In the genomic region with DNA sequence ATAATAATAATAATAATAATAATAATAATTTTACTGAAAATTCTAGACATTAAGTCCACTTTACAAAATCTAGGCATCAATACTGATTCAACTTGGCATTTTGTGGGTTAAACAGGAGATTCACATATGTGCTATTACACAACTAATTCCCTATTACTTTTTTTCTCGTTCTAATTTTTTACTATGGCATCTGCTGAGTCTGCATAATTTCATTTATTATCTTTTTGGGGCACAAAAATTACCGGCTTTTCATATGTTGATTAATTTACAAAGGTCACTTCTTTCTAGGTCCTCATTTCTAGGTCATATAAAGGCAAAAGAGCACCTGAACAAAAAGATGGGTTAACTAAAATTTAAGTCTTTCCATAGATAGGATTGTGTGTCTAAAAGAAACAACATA, we compare ENCODE assay signal across 27 cellular contexts.
"Had no signal": no experiment of that assay in that cellular context is flagged by ENCODE, and none has a peak within 500 bp of the region (broad histone marks: within the 10 kb centered on the region; RNA-seq: fewer than 3 reads in every experiment).

No MANE protein-coding gene starts in this region.

- H3K4me2 ChIP-seq: neural progenitor cell, smooth muscle cell had no signal

- H3K79me2 ChIP-seq: parathyroid adenoma had no signal

- DNase-seq: natural killer cell; occipital lobe; ovary; psoas muscle; spleen; stimulated activated CD4-positive, alpha-beta T cell treated with anti-CD3 and anti-CD28 coated beads, Interleukin-12 subunit alpha, Interleukin-12 subunit beta, amount 100 ng/mL, for 4 hours; stimulated activated CD4-positive, alpha-beta T cell treated with anti-CD3 and anti-CD28 coated beads, Interleukin-1b, Interleukin-23, amount 100 ng/mL, for 48 hours; stimulated activated CD4-positive, alpha-beta T cell treated with anti-CD3 and anti-CD28 coated beads, Interleukin-4, amount 100 ng/mL, for 1 hour; stimulated activated CD4-positive, alpha-beta T cell treated with anti-CD3 and anti-CD28 coated beads, Interleukin-4, amount 100 ng/mL, for 4 hours; stimulated activated CD8-positive, alpha-beta memory T cell treated with anti-CD3 and anti-CD28 coated beads, Interleukin-4, amount 100 ng/mL, for 48 hours; stimulated activated naive CD4-positive, alpha-beta T cell; stimulated activated naive CD8-positive, alpha-beta T cell treated with anti-CD3 and anti-CD28 coated beads, Interleukin-15, amount 100 ng/mL, for 72 hours; stimulated activated naive CD8-positive, alpha-beta T cell treated with anti-CD3 and anti-CD28 coated beads, Interleukin-15, Interleukin-2, amounts not matched to agents 100 U/mL and 50 U/mL, for 24 hours; substantia nigra; testis; tibial artery; transverse colon; upper lobe of right lung; uterus had no signal

- H3K9me3 ChIP-seq: ovary, psoas muscle, suprapubic skin, testis, tibial artery, upper lobe of right lung, uterus had no signal

- ATAC-seq: natural killer cell; psoas muscle; right cardiac atrium; sciatic nerve; stimulated activated memory B cell treated with anti-CD40 and anti-IgM and Interleukin-4, amounts not matched to agents 10 μg/mL and 1 μg/mL and 100 μg/mL, for 72 hours; stimulated activated naive CD8-positive, alpha-beta T cell treated with anti-CD3 and anti-CD28 coated beads, Interleukin-15, amount 100 ng/mL, for 72 hours; stimulated activated naive CD8-positive, alpha-beta T cell treated with anti-CD3 and anti-CD28 coated beads, Interleukin-15, Interleukin-2, amounts not matched to agents 100 U/mL and 50 U/mL, for 24 hours; upper lobe of right lung had no signal

- H3K4me3 ChIP-seq: neural progenitor cell, ovary, psoas muscle, skin epidermis, smooth muscle cell, spleen, suprapubic skin, testis, tibial artery, transverse colon, upper lobe of right lung, uterus had no signal

- H2AFZ ChIP-seq: neural progenitor cell, parathyroid adenoma had no signal

- H3K27me3 ChIP-seq: neural progenitor cell, ovary, spleen, suprapubic skin, testis, tibial artery, transverse colon, upper lobe of right lung, uterus had no signal

- H3K27ac ChIP-seq: neural progenitor cell, ovary, parathyroid adenoma, psoas muscle, skin epidermis, spleen, suprapubic skin, testis, tibial artery, transverse colon, upper lobe of right lung, uterus had no signal

- H3K4me1 ChIP-seq: neural progenitor cell, parathyroid adenoma, psoas muscle, spleen, suprapubic skin, testis, tibial artery, transverse colon, upper lobe of right lung, uterus had no signal

- H3K36me3 ChIP-seq: neural progenitor cell, ovary, spleen, suprapubic skin, tibial artery, transverse colon, upper lobe of right lung, uterus had no signal

- H3K9ac ChIP-seq: neural progenitor cell, parathyroid adenoma had no signal
